ENCODE assay signal across 1 cellular context in the genomic region with DNA sequence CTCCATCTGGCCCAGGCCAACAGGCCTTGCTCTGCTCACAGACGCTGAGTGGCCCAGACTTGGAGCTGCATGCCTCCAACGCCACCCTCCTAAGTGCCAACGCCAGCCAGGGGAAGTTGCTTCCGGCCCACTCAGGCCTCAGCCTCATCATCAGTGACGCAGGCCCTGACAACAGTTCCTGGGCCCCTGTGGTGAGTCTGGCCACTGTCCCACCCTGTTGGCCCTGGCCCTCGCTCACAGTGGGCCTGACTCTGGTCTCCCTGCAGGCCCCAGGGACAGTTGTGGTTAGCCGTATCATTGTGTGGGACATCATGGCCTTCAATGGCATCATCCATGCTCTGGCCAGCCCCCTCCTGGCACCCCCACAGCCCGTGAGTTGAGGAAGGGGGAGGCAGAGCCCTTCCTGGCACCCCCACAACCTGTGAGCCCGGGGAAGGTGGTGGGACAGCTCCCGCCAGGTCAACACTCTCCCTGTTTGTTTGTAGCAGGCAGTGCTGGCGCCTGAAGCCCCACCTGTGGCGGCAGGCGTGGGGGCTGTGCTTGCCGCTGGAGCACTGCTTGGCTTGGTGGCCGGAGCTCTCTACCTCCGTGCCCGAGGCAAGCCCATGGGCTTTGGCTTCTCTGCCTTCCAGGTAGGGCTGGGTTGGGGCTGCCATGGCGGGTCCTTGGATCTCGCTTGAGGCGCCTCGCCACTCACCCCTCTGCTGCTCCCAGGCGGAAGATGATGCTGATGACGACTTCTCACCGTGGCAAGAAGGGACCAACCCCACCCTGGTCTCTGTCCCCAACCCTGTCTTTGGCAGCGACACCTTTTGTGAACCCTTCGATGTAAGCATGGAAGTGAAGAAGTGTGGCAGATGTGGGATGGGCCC.
TF ChIP-seq lines count a peak whose summit lies in the region.

No MANE protein-coding gene starts in this region.

TF ChIP-seq in WTC11, 78 proteins besides CTCF, POLR2A, EP300 and RAD21 (continued from another document):
- TF ChIP-seq, protein P1, sequence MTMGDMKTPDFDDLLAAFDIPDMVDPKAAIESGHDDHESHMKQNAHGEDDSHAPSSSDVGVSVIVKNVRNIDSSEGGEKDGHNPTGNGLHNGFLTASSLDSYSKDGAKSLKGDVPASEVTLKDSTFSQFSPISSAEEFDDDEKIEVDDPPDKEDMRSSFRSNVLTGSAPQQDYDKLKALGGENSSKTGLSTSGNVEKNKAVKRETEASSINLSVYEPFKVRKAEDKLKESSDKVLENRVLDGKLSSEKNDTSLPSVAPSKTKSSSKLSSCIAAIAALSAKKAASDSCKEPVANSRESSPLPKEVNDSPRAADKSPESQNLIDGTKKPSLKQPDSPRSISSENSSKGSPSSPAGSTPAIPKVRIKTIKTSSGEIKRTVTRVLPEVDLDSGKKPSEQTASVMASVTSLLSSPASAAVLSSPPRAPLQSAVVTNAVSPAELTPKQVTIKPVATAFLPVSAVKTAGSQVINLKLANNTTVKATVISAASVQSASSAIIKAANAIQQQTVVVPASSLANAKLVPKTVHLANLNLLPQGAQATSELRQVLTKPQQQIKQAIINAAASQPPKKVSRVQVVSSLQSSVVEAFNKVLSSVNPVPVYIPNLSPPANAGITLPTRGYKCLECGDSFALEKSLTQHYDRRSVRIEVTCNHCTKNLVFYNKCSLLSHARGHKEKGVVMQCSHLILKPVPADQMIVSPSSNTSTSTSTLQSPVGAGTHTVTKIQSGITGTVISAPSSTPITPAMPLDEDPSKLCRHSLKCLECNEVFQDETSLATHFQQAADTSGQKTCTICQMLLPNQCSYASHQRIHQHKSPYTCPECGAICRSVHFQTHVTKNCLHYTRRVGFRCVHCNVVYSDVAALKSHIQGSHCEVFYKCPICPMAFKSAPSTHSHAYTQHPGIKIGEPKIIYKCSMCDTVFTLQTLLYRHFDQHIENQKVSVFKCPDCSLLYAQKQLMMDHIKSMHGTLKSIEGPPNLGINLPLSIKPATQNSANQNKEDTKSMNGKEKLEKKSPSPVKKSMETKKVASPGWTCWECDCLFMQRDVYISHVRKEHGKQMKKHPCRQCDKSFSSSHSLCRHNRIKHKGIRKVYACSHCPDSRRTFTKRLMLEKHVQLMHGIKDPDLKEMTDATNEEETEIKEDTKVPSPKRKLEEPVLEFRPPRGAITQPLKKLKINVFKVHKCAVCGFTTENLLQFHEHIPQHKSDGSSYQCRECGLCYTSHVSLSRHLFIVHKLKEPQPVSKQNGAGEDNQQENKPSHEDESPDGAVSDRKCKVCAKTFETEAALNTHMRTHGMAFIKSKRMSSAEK (CRISPR knock-in tag; IDR thresholded peaks at IDR 0.05; ENCODE audit: borderline replicate concordance), result no peak
